22 cellular contexts compared by ENCODE assay signal in the genomic region with DNA sequence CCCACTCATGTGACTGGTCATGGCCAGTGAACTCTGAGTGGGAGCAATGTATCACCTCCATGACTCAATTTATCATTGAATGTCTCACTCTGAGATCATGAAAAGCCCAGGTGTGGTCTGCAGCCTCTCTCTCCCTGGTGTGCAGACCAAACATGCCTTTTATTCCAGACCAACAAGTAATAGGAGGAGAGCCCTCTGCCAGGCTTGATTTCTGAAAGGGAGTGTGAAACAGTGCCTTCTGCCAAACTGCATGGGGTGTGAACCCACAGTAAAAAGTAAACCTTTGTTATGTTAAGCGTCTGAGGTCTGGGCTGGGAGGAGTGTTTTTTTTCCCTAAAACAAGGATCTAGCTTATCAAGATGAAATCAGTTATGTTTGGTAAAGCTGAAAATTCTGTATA.
"Had no signal": no experiment of that assay in that cellular context is flagged by ENCODE, and none has a peak within 500 bp of the region (broad histone marks: within the 10 kb centered on the region; RNA-seq: fewer than 3 reads in every experiment).

No MANE protein-coding gene starts in this region.

- H3K4me1 ChIP-seq: ascending aorta, breast epithelium, left lung, spleen had no signal

- H3K4me1 Mint-ChIP-seq: activated CD4-positive, alpha-beta T cell treated with anti-CD3 and anti-CD28 coated beads, Interleukin-2, amount 10 ng/mL, durations not matched to agents 7 days and 5 days; activated naive CD4-positive, alpha-beta T cell treated with anti-CD3 and anti-CD28 coated beads, Interleukin-2, amount 10 ng/mL, durations not matched to agents 7 days and 5 days; nephron progenitor cell had no signal

- H3K27ac ChIP-seq: ascending aorta, breast epithelium, hepatocyte, left lung, spleen had no signal

- H3K9me3 Mint-ChIP-seq: activated CD4-positive, alpha-beta T cell treated with anti-CD3 and anti-CD28 coated beads, Interleukin-2, amount 10 ng/mL, durations not matched to agents 7 days and 5 days; activated naive CD4-positive, alpha-beta T cell treated with anti-CD3 and anti-CD28 coated beads, Interleukin-2, amount 10 ng/mL, durations not matched to agents 7 days and 5 days had no signal

- H3K27me3 Mint-ChIP-seq: activated CD4-positive, alpha-beta T cell treated with anti-CD3 and anti-CD28 coated beads, Interleukin-2, amount 10 ng/mL, durations not matched to agents 7 days and 5 days; activated naive CD4-positive, alpha-beta T cell treated with anti-CD3 and anti-CD28 coated beads, Interleukin-2, amount 10 ng/mL, durations not matched to agents 7 days and 5 days had no signal

- H3K27ac Mint-ChIP-seq: activated CD4-positive, alpha-beta T cell treated with anti-CD3 and anti-CD28 coated beads, Interleukin-2, amount 10 ng/mL, durations not matched to agents 7 days and 5 days; activated naive CD4-positive, alpha-beta T cell treated with anti-CD3 and anti-CD28 coated beads, Interleukin-2, amount 10 ng/mL, durations not matched to agents 7 days and 5 days; nephron progenitor cell had no signal

- H3K27me3 ChIP-seq: ascending aorta, breast epithelium, hepatocyte, left lung, spleen had no signal

- DNase-seq: activated CD4-positive, alpha-beta T cell treated with anti-CD3 and anti-CD28 coated beads, Interleukin-2, amount 10 ng/mL, durations not matched to agents 7 days and 5 days; activated CD8-positive, alpha-beta memory T cell treated with anti-CD3 and anti-CD28 coated beads for 24 hours; activated CD8-positive, alpha-beta memory T cell treated with anti-CD3 and anti-CD28 coated beads, Interleukin-2, amount 50 U/mL, for 48 hours; activated effector memory CD4-positive, alpha-beta T cell treated with Interleukin-2 at 50 U/mL for 16 hours; activated naive CD4-positive, alpha-beta T cell treated with anti-CD3 and anti-CD28 coated beads, Interleukin-2, amount 10 ng/mL, durations not matched to agents 7 days and 5 days; activated T-cell treated with anti-CD3 and anti-CD28 coated beads, Interleukin-2, amount 50 U/mL, for 48 hours; cerebellar nuclear complex; effector CD4-positive, alpha-beta T cell; foreskin fibroblast; left lung; midbrain; nephron progenitor cell; occipital lobe; retina; spleen; stimulated activated CD8-positive, alpha-beta memory T cell treated with anti-CD3 and anti-CD28 coated beads, Interleukin-4, amount 100 ng/mL, for 48 hours; stimulated activated naive CD4-positive, alpha-beta T cell; T1000 had no signal

- H3K4me3 ChIP-seq: ascending aorta, breast epithelium, hepatocyte, left lung, spleen had no signal

- H3K36me3 ChIP-seq: ascending aorta, breast epithelium, left lung, spleen had no signal

- H3K9me3 ChIP-seq: ascending aorta, breast epithelium, left lung, spleen had no signal

- H3K4me3 Mint-ChIP-seq: activated CD4-positive, alpha-beta T cell treated with anti-CD3 and anti-CD28 coated beads, Interleukin-2, amount 10 ng/mL, durations not matched to agents 7 days and 5 days; activated naive CD4-positive, alpha-beta T cell treated with anti-CD3 and anti-CD28 coated beads, Interleukin-2, amount 10 ng/mL, durations not matched to agents 7 days and 5 days; nephron progenitor cell had no signal

- H3K36me3 Mint-ChIP-seq: activated naive CD4-positive, alpha-beta T cell treated with anti-CD3 and anti-CD28 coated beads, Interleukin-2, amount 10 ng/mL, durations not matched to agents 7 days and 5 days had no signal

- ATAC-seq: activated CD4-positive, CD25-positive, alpha-beta regulatory T cell treated with anti-CD3 and anti-CD28 coated beads, Interleukin-2, amount 50 U/mL, for 24 hours; left lung had no signal
